ENCODE assay signal across 8 cellular contexts in the genomic region with DNA sequence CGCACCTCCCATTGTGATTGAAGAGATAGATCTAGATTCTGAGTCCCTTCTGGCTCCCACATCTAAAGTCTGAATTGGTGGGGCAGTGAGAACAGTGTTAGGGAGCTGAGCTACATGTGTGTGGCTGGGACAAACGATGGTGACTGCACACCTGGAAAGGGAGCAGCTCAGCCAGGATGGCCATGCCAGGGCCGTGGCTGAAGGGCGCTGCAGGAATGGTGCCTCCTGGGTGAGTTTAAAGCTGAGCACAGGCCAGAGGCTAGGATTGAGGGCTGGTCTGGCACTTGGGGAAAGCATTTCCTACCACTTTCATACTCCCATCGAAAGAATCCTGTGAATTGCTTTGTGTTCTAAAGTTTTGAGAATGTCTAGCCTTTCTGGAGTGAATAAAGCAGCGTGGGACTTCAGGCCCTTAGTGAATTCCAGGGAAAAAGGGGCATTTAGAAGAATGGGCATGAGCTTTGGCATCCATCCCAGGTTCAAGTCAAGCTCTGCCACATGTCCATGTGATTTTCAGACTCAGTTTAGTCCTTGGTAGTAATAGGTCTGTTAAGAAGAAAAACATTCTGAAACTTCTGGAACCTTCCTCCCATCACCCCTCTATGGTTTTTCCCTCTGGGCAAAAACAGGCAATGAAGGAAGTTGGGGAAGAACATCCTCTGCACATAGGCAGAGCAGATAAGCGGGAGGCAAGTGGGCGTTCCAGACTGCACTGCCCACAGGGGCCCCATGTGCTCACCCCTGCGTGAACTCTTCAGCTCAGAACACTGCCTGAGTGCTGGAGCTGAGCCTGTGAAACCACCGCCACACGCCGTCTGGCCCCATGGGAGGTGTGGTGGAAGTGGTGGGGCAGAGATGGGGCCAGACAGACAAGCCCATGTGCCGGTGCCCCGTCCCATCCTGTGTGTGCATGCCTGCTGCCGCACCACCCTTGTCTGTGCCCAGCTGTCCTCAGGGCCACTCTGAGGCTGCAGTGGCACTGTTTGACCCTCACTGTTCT. TPM values are rescaled to one million over a fixed set of nuclear protein-coding genes. Genes with fewer than 3 reads are reported as not detected.
DNase-seq lines count a peak whose midpoint lies in the region; ATAC-seq and TF ChIP-seq lines count a peak whose summit lies in the region.
"Had no signal": no experiment of that assay in that cellular context is flagged by ENCODE, and none has a peak within 500 bp of the region (broad histone marks: within the 10 kb centered on the region; RNA-seq: fewer than 3 reads in every experiment).

No MANE protein-coding gene starts in this region.

- H3K9me3 Mint-ChIP-seq in glutamatergic neuron (ENCODE audit: unreplicated experiment): peaks cover 6% of the 10 kb centered on the region

- H3K4me1 Mint-ChIP-seq in glutamatergic neuron (ENCODE audit: low read depth, unreplicated experiment): peaks cover 8% of the 10 kb centered on the region

- TF ChIP-seq CTCF in glutamatergic neuron (IDR thresholded peaks at IDR 0.05; ENCODE audit: partially characterized antibody, unreplicated experiment) (no peak), foreskin keratinocyte (conservative IDR thresholded peaks at IDR 0.05) (no peak)

- H3K4me2 ChIP-seq in Karpas-422 (ENCODE audit: low read depth, low read length, poor library complexity, severe bottlenecking): peak overlapping the region; percentile 16

- no peak overlapping the region for H3K4me3 Mint-ChIP-seq in glutamatergic neuron (ENCODE audit: unreplicated experiment)

- no peaks in the 10 kb centered on the region for H3K36me3 Mint-ChIP-seq in glutamatergic neuron (ENCODE audit: unreplicated experiment)

- H3K9me3 ChIP-seq in Karpas-422 (ENCODE audit: low read length): no peaks in the 10 kb centered on the region

- H3K4me1 ChIP-seq in Karpas-422 (ENCODE audit: low read length): peaks cover 38% of the 10 kb centered on the region
- H3K4me1 ChIP-seq in foreskin keratinocyte: no peaks in the 10 kb centered on the region

- ATAC-seq in GM21447 (IDR thresholded peaks at IDR 0.05; ENCODE audit: unreplicated experiment) (peak; percentile 97), foreskin keratinocyte (no peak)

- no peak overlapping the region for H3K27ac Mint-ChIP-seq in glutamatergic neuron (ENCODE audit: unreplicated experiment)

- no peaks in the 10 kb centered on the region for H3K27me3 ChIP-seq in Karpas-422 (ENCODE audit: low read length)
- H3K27me3 ChIP-seq in foreskin keratinocyte: no peaks in the 10 kb centered on the region
- H3K27me3 ChIP-seq: cardiac muscle cell had no signal

- no peak overlapping the region for H3K9ac ChIP-seq in Karpas-422 (ENCODE audit: low read length)

- H2AFZ ChIP-seq in Karpas-422 (ENCODE audit: low read length): no peak overlapping the region

- H3K36me3 ChIP-seq in Karpas-422 (ENCODE audit: insufficient read depth, low read length): peaks cover 4% of the 10 kb centered on the region; the same call in 1 of the 2 replicates

- DNase-seq in Karpas-422 (peak; percentile 82), putamen (ENCODE audit: low spot score) (peak; percentile 20), glutamatergic neuron (no peak), foreskin keratinocyte (no peak)
- DNase-seq in activated CD4-positive, alpha-beta T cell treated with anti-CD3 and anti-CD28 coated beads, Interleukin-2, amount 50 U/mL, for 48 hours: no peak

- H3K4me3 ChIP-seq in Karpas-422 (ENCODE audit: low read length): no peak overlapping the region
- H3K4me3 ChIP-seq: cardiac muscle cell had no signal

- H4K20me1 ChIP-seq in Karpas-422 (ENCODE audit: insufficient read depth, low read depth, low read length): peaks cover 12% of the 10 kb centered on the region; the same call in 1 of the 2 replicates

- H3K27ac ChIP-seq in Karpas-422 (ENCODE audit: low read length) (no peak overlapping the region), foreskin keratinocyte (no peak overlapping the region)
- H3K27ac ChIP-seq: cardiac muscle cell had no signal

- no peaks in the 10 kb centered on the region for H3K79me2 ChIP-seq in Karpas-422 (ENCODE audit: low read length)

- peaks cover 2% of the 10 kb centered on the region for H3K27me3 Mint-ChIP-seq in glutamatergic neuron (ENCODE audit: unreplicated experiment)

- no peaks in the 10 kb centered on the region for H3K9me2 ChIP-seq in Karpas-422 (replicated peaks; ENCODE audit: insufficient read depth, low read length)

RNA-seq across cellular contexts. Expression of gene CPNE9, which starts 12.9 kb away (rescaled TPM):
- 0.18 TPM in 1 of 2 replicates, not detected in the other for total RNA-seq in Karpas-422 (2014; rRNA removed; shearing (Covaris generic); ENCODE audit: low replicate concordance)
- total RNA-seq in glutamatergic neuron (ENCODE audit: unreplicated experiment) (54.6 TPM), foreskin keratinocyte (not detected in 2 replicates)
- polyA plus RNA-seq in foreskin keratinocyte: not detected in 2 replicates
- total RNA-seq: cardiac muscle cell, pulmonary artery endothelial cell had no signal

RNA-seq across cellular contexts. Expression of gene BRPF1, which starts 40.8 kb away (rescaled TPM):
- total RNA-seq in Karpas-422 (2014; rRNA removed; shearing (Covaris generic); ENCODE audit: low replicate concordance): 14.5 and 28.2 TPM in 2 replicates
- total RNA-seq in glutamatergic neuron (ENCODE audit: unreplicated experiment) (30.6 TPM), foreskin keratinocyte (14.0 and 15.3 TPM in 2 replicates)
- polyA plus RNA-seq in foreskin keratinocyte: 7.4 TPM in 2 replicates

RNA-seq across cellular contexts. Expression of gene MTMR14, which starts 41.4 kb away (rescaled TPM):
- total RNA-seq in Karpas-422 (2014; rRNA removed; shearing (Covaris generic); ENCODE audit: low replicate concordance): 47.4 and 49.1 TPM in 2 replicates
- total RNA-seq in glutamatergic neuron (ENCODE audit: unreplicated experiment): 45.7 TPM
- total RNA-seq in foreskin keratinocyte: 24.5 and 26.3 TPM in 2 replicates
- polyA plus RNA-seq in foreskin keratinocyte: 22.4 and 24.5 TPM in 2 replicates

RNA-seq across cellular contexts. Expression of gene OGG1, which starts 59.0 kb away (rescaled TPM):
- 22.1 and 48.7 TPM in 2 replicates for total RNA-seq in Karpas-422 (2014; rRNA removed; shearing (Covaris generic); ENCODE audit: low replicate concordance)
- total RNA-seq in glutamatergic neuron (ENCODE audit: unreplicated experiment) (76.5 TPM), foreskin keratinocyte (22.4 and 23.1 TPM in 2 replicates)
- 22.4 and 25.2 TPM in 2 replicates for polyA plus RNA-seq in foreskin keratinocyte

Comparison
In these comparisons a context has a peak if more than half of its experiments do, and no peak if none do; other contexts are left out.
1. DNase-seq: peak in Karpas-422 (single experiment) and putamen (single experiment); none in activated CD4-positive, alpha-beta T cell treated with anti-CD3 and anti-CD28 coated beads, Interleukin-2, amount 50 U/mL, for 48 hours (0 of 2), glutamatergic neuron (single experiment) and foreskin keratinocyte (0 of 2).
2. RNA of gene CPNE9, which starts 12.9 kb away (total RNA-seq): 54.6 TPM in glutamatergic neuron (single experiment); 0.18 TPM in Karpas-422 and not detected in foreskin keratinocyte; every median in the first group is over 10 times any median in the second.